In genomic region chr14:36996133-36996856, GRCh38 we compare ENCODE assay signal across 16 cellular contexts.
DNase-seq lines count a peak whose midpoint lies in the region; ATAC-seq, FAIRE-seq and TF ChIP-seq lines count a peak whose summit lies in the region.
"Had no signal": no experiment of that assay in that cellular context is flagged by ENCODE, and none has a peak within 500 bp of the region (broad histone marks: within the 10 kb centered on the region; RNA-seq: fewer than 3 reads in every experiment).

No MANE protein-coding gene starts in this region.

- H3K9ac ChIP-seq in astrocyte (ENCODE audit: low read length), result no peak overlapping the region

- no peaks in the 10 kb centered on the region for H3K36me3 Mint-ChIP-seq in astrocyte (ENCODE audit: low read depth, unreplicated experiment)
- H3K36me3 Mint-ChIP-seq: type B pancreatic cell had no signal

- H3K4me1 ChIP-seq in A549 (peaks cover 25% of the 10 kb centered on the region), HEK293 (ENCODE audit: control insufficient read depth, insufficient read depth, low read length) (peaks cover 22% of the 10 kb centered on the region), astrocyte (ENCODE audit: insufficient read depth, low read length) (peaks cover 10% of the 10 kb centered on the region), spleen (no peaks in the 10 kb centered on the region)

- H3K4me2 ChIP-seq in A549 (peak overlapping the region; percentile 43), astrocyte (ENCODE audit: low read length) (peak overlapping the region; percentile 40)

- no peak for TF ChIP-seq EP300 in A549 (IDR thresholded peaks at IDR 0.05)

- POLR2A ChIA-PET in A549 (lab: Yijun Ruan, JAX), result no interaction called here
- POLR2A ChIA-PET in HEK293 (lab: Yijun Ruan, JAX), result no interaction called here

- TF ChIP-seq CTCF in A549 (IDR thresholded peaks at IDR 0.05) (no peak), HEK293 (tag by site-specific recombination; IDR thresholded peaks at IDR 0.05) (no peak), astrocyte (IDR thresholded peaks at IDR 0.05; ENCODE audit: insufficient read depth, low read depth, low read length) (no peak), spleen (IDR thresholded peaks at IDR 0.05 in 8 of 11, conservative IDR thresholded peaks at IDR 0.05 in 3 of 11) (no peak)

- no peaks in the 10 kb centered on the region for H3K27me3 ChIP-seq in astrocyte (ENCODE audit: insufficient read depth, low read length)
- H3K27me3 ChIP-seq in spleen (replicated peaks in 1 of 7), result no peaks in the 10 kb centered on the region

- H3K36me3 ChIP-seq in HEK293 (ENCODE audit: control insufficient read depth in 2 of 2, insufficient read depth in 1 of 2, low read length in 2 of 2) (no peaks in the 10 kb centered on the region), astrocyte (ENCODE audit: insufficient read depth, low read length) (no peaks in the 10 kb centered on the region), spleen (no peaks in the 10 kb centered on the region)

- no peaks in the 10 kb centered on the region for H3K79me2 ChIP-seq in astrocyte (ENCODE audit: insufficient read depth, low read length)

- H3K4me1 Mint-ChIP-seq in astrocyte (ENCODE audit: low read depth, unreplicated experiment), result peaks cover 10% of the 10 kb centered on the region
- H3K4me1 Mint-ChIP-seq: activated CD4-positive, alpha-beta T cell treated with anti-CD3 and anti-CD28 coated beads, Interleukin-2, amount 10 ng/mL, durations not matched to agents 7 days and 5 days; T-helper 17 cell had no signal

- peak; percentile 88 to 99 for ATAC-seq in A549
- ATAC-seq: GM12878, T-helper 17 cell had no signal

- H3K9me3 ChIP-seq in A549, result no peaks in the 10 kb centered on the region
- no peaks in the 10 kb centered on the region for H3K9me3 ChIP-seq in HEK293 (ENCODE audit: control insufficient read depth, insufficient read depth, low read depth, low read length)
- H3K9me3 ChIP-seq in astrocyte (ENCODE audit: insufficient read depth, low read depth, low read length), result no peaks in the 10 kb centered on the region
- no peaks in the 10 kb centered on the region for H3K9me3 ChIP-seq in spleen

- H3K9me3 Mint-ChIP-seq in astrocyte (ENCODE audit: unreplicated experiment), result no peaks in the 10 kb centered on the region
- H3K9me3 Mint-ChIP-seq: activated CD4-positive, alpha-beta T cell treated with anti-CD3 and anti-CD28 coated beads, Interleukin-2, amount 10 ng/mL, durations not matched to agents 7 days and 5 days; type B pancreatic cell had no signal

- intact Hi-C loops in spleen (cut with DNase I; ENCODE audit: low total_unique reads), result no loop called here

- no peak for TF ChIP-seq RAD21 in A549 (conservative IDR thresholded peaks at IDR 0.05 in 1 of 2, IDR thresholded peaks at IDR 0.05 in 1 of 2)

- peak; percentile 29 to 59 for DNase-seq in A549 (ENCODE audit: low read depth in 1 of 2, low spot score in 1 of 2)
- DNase-seq in astrocyte (ENCODE audit: low read depth), result peak; percentile 74
- peak; percentile 45 for DNase-seq in glomerular visceral epithelial cell (ENCODE audit: extremely low spot score)
- DNase-seq in Ammon's horn (ENCODE audit: low spot score), result no peak
- no peak for DNase-seq in spleen
- DNase-seq in activated effector memory CD4-positive, alpha-beta T cell treated with Interleukin-2 at 50 U/mL for 16 hours, result no peak
- DNase-seq in T1000 (lab: John Stamatoyannopoulos, UW), result no peak
- DNase-seq: activated CD4-positive, alpha-beta T cell treated with anti-CD3 and anti-CD28 coated beads, Interleukin-2, amount 10 ng/mL, durations not matched to agents 7 days and 5 days; midbrain; NCI-H1092 treated with DMSO at 0.1 percent for 48 hours; NCI-H345; RPMI8226; T-helper 17 cell had no signal

- no peaks in the 10 kb centered on the region for H4K20me1 ChIP-seq in astrocyte (ENCODE audit: insufficient read depth, low read length)

- CTCF ChIA-PET in A549 (lab: Yijun Ruan, JAX) (interaction anchor here (1.1 to 1.4 kb wide), 2 partner anchors 9 to 340 kb away, joined by 3 read pairs; no protein-coding TSS in a partner anchor), HEK293 (lab: Yijun Ruan, JAX) (interaction anchor here (0.7 to 1.3 kb wide), 4 partner anchors 115 to 348 kb away, joined by 3 to 6 read pairs (median 4); no protein-coding TSS in a partner anchor)

- 39% methylated on average over 4 of the region's 4 CpGs for WGBS in A549 (ENCODE audit: missing lambda C conversion rate)
- 65 to 87% (median 77%) methylated on average over 4 of the region's 4 CpGs for WGBS in spleen, 5 donors

- no peaks in the 10 kb centered on the region for H3K27me3 Mint-ChIP-seq in astrocyte (ENCODE audit: low read depth, unreplicated experiment)
- H3K27me3 Mint-ChIP-seq: activated CD4-positive, alpha-beta T cell treated with anti-CD3 and anti-CD28 coated beads, Interleukin-2, amount 10 ng/mL, durations not matched to agents 7 days and 5 days; T-helper 17 cell had no signal

- H3K4me3 Mint-ChIP-seq in astrocyte (ENCODE audit: unreplicated experiment), result no peak overlapping the region
- H3K4me3 Mint-ChIP-seq: activated CD4-positive, alpha-beta T cell treated with anti-CD3 and anti-CD28 coated beads, Interleukin-2, amount 10 ng/mL, durations not matched to agents 7 days and 5 days; T-helper 17 cell; type B pancreatic cell had no signal

- H3K27ac Mint-ChIP-seq in astrocyte (ENCODE audit: unreplicated experiment), result no peak overlapping the region
- H3K27ac Mint-ChIP-seq: activated CD4-positive, alpha-beta T cell treated with anti-CD3 and anti-CD28 coated beads, Interleukin-2, amount 10 ng/mL, durations not matched to agents 7 days and 5 days; T-helper 17 cell; type B pancreatic cell had no signal

- TF ChIP-seq POLR2A in A549 (IDR thresholded peaks at IDR 0.05; ENCODE audit: low read length) (no peak), spleen (IDR thresholded peaks at IDR 0.05) (no peak)

- H3K4me3 ChIP-seq in A549 (no peak overlapping the region), HEK293 (ENCODE audit: low read depth, low read length) (no peak overlapping the region), astrocyte (ENCODE audit: insufficient read depth, low read depth, low read length) (no peak overlapping the region), spleen (no peak overlapping the region)
- H3K4me3 ChIP-seq: GM12878 had no signal

- H3K27ac ChIP-seq in A549 (peak overlapping the region; percentile 57 to 62; a peak in 5 of 6 replicates), HEK293 (ENCODE audit: extremely low read depth, low read depth, low read length) (no peak overlapping the region), astrocyte (ENCODE audit: low read depth, low read length) (no peak overlapping the region), spleen (no peak overlapping the region)

- no peak for FAIRE-seq in A549 (lab: Jason Lieb, UNC)
- FAIRE-seq in astrocyte (lab: Jason Lieb, UNC), result no peak
- FAIRE-seq: GM12878 had no signal

- H2AFZ ChIP-seq in astrocyte (ENCODE audit: low read depth, low read length), result no peak overlapping the region

TF ChIP-seq in A549, 52 proteins besides CTCF, POLR2A, EP300 and RAD21 (continues in another document):
- TF ChIP-seq, protein P1, sequence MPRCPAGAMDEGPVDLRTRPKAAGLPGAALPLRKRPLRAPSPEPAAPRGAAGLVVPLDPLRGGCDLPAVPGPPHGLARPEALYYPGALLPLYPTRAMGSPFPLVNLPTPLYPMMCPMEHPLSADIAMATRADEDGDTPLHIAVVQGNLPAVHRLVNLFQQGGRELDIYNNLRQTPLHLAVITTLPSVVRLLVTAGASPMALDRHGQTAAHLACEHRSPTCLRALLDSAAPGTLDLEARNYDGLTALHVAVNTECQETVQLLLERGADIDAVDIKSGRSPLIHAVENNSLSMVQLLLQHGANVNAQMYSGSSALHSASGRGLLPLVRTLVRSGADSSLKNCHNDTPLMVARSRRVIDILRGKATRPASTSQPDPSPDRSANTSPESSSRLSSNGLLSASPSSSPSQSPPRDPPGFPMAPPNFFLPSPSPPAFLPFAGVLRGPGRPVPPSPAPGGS (IDR thresholded peaks at IDR 0.05), result no peak
- TF ChIP-seq HDAC2 (IDR thresholded peaks at IDR 0.05), result no peak
- TF ChIP-seq, protein P2, sequence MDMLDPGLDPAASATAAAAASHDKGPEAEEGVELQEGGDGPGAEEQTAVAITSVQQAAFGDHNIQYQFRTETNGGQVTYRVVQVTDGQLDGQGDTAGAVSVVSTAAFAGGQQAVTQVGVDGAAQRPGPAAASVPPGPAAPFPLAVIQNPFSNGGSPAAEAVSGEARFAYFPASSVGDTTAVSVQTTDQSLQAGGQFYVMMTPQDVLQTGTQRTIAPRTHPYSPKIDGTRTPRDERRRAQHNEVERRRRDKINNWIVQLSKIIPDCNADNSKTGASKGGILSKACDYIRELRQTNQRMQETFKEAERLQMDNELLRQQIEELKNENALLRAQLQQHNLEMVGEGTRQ (IDR thresholded peaks at IDR 0.05), result no peak
- no peak for TF ChIP-seq HEYL (CRISPR knock-in tag; IDR thresholded peaks at IDR 0.05)
- no peak for TF ChIP-seq EHF (CRISPR knock-in tag; IDR thresholded peaks at IDR 0.05)
- TF ChIP-seq HOXB5 (CRISPR knock-in tag; IDR thresholded peaks at IDR 0.05), result no peak
- no peak for TF ChIP-seq KDM1A (IDR thresholded peaks at IDR 0.05; ENCODE audit: low read depth)

TF ChIP-seq in HEK293, 187 proteins besides CTCF, POLR2A, EP300 and RAD21:
- TF ChIP-seq ZNF423 (tag by site-specific recombination; IDR thresholded peaks at IDR 0.05) (no peak), ZNF398 (tag by site-specific recombination; IDR thresholded peaks at IDR 0.05) (peak; percentile 53; the same call in 1 of the 2 replicates), TRIM28 (IDR thresholded peaks at IDR 0.05; ENCODE audit: borderline replicate concordance, low read length) (no peak), ZNF211 (tag by site-specific recombination; IDR thresholded peaks at IDR 0.05; ENCODE audit: low read depth) (no peak)

Comparison
In these comparisons a context has a peak if more than half of its experiments do, and no peak if none do; other contexts are left out.
1. DNase-seq: peak in A549 (2 of 2), astrocyte (single experiment) and glomerular visceral epithelial cell (single experiment); none in Ammon's horn (single experiment), spleen (single experiment), activated effector memory CD4-positive, alpha-beta T cell treated with Interleukin-2 at 50 U/mL for 16 hours (single experiment) and T1000 (single experiment).
2. H3K27ac ChIP-seq: peak in A549 (2 of 2); none in HEK293 (single experiment), astrocyte (single experiment) and spleen (0 of 8).
3. Of the 5 proteins assayed by ChIP-seq in both HEK293 and A549: peak only in HEK293: none; only in A549: REST; in both: none; in neither: 4.